8 cellular contexts compared by ENCODE assay signal in the genomic region with DNA sequence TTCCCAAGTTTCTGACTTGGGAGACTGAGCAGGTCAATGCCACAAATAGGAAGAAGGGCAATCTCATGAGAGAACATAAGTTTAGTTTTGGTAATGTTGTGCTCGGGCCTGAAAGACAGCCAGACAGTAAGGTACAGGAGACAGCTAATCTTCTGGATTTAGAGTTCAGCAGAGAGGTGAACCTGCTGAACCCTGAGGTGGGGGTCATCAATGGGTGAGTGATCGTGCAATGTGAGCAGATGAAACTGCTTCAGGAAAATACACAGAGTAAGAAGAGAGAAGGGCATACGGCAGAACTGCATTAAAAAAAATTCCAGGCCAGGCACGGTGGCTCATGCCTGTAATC. TPM values are rescaled to one million over a fixed set of nuclear protein-coding genes. Genes with fewer than 3 reads are reported as not detected.
DNase-seq lines count a peak whose midpoint lies in the region; ATAC-seq and TF ChIP-seq lines count a peak whose summit lies in the region.

No MANE protein-coding gene starts in this region.

- no peak for TF ChIP-seq RAD21 in SK-N-SH (IDR thresholded peaks at IDR 0.05; ENCODE audit: low read length)

- H3K4me1 ChIP-seq in heart right ventricle = peaks cover 2 to 47% (median 20%) of the 10 kb centered on the region in 9 donors
- peaks cover 6 to 18% of the 10 kb centered on the region in 2 experiments; a peak in 3 of 4 replicates for H3K4me1 ChIP-seq in SK-N-SH (ENCODE audit: control insufficient read depth in 1 of 2, insufficient read depth in 2 of 2, low read depth in 1 of 2, low read length in 1 of 2)
- H3K4me1 ChIP-seq in vagina = peaks cover 15% of the 10 kb centered on the region

- H3K79me2 ChIP-seq in SK-N-SH (ENCODE audit: insufficient read depth) = peaks cover 48% of the 10 kb centered on the region; the same call in 1 of the 2 replicates

- peaks cover 0 to 48% (median 0%) of the 10 kb centered on the region in 9 donors for H3K36me3 ChIP-seq in heart right ventricle
- peaks cover 0 to 4% of the 10 kb centered on the region in 2 experiments for H3K36me3 ChIP-seq in SK-N-SH (replicated peaks in 1 of 2; ENCODE audit: control insufficient read depth in 1 of 2, insufficient read depth in 2 of 2, low read length in 1 of 2)
- peaks cover 0 to 4% of the 10 kb centered on the region in 2 donors for H3K36me3 ChIP-seq in vagina
- H3K36me3 ChIP-seq in H7 (replicated peaks; ENCODE audit: control insufficient read depth, insufficient read depth, low read length) = no peaks in the 10 kb centered on the region

- no peak for TF ChIP-seq POLR2A in vagina (IDR thresholded peaks at IDR 0.05)

- H3K27ac ChIP-seq in heart right ventricle = peak overlapping the region; percentile 69 to 97 (median 91)
- H3K27ac ChIP-seq in SK-N-SH (ENCODE audit: low read depth in 2 of 2, low read length in 1 of 2) = peak overlapping the region; percentile 36 to 98
- H3K27ac ChIP-seq in layer of hippocampus (ENCODE audit: low read depth, low read length) = peak overlapping the region; percentile 71
- peak overlapping the region; percentile 92 for H3K27ac ChIP-seq in vagina

- DNase-seq in heart right ventricle = peak in 1 of 2 donors; percentile 52
- DNase-seq in left cardiac atrium = no peak
- DNase-seq in SK-N-SH = no peak
- no peak for DNase-seq in vagina (ENCODE audit: extremely low spot score in 2 of 2)
- DNase-seq in H7 = no peak
- DNase-seq in activated CD8-positive, alpha-beta memory T cell treated with anti-CD3 and anti-CD28 coated beads, Interleukin-2, amount 50 U/mL, for 4 hours = no peak

- POLR2A ChIA-PET in SK-N-SH (lab: Yijun Ruan, JAX) = no interaction called here

- H3K4me2 ChIP-seq in SK-N-SH = peak overlapping the region; percentile 69

- H3K4me3 ChIP-seq in heart right ventricle (peak overlapping the region in 1 of 10 donors; percentile 49), SK-N-SH (ENCODE audit: low read depth in 2 of 2, low read length in 1 of 2) (no peak overlapping the region), vagina (no peak overlapping the region), H7 (ENCODE audit: insufficient read depth, low read depth, low read length) (no peak overlapping the region)

- H4K20me1 ChIP-seq in SK-N-SH (ENCODE audit: insufficient read depth) = no peaks in the 10 kb centered on the region

- CTCF ChIA-PET in SK-N-SH (lab: Yijun Ruan, JAX) = interaction anchor here (0.6 to 2.0 kb wide), 2 partner anchors 115 to 229 kb away, joined by 3 to 7 read pairs; no protein-coding TSS in a partner anchor

- H2AFZ ChIP-seq in SK-N-SH (ENCODE audit: low read depth) = no peak overlapping the region

- WGBS in heart right ventricle, 2 donors = 47 to 60% methylated on average over 4 of the region's 4 CpGs
- 76% methylated on average over 4 of the region's 4 CpGs for WGBS in SK-N-SH (ENCODE audit: low lambda C conversion rate)

- H3K9me2 ChIP-seq in SK-N-SH = no peaks in the 10 kb centered on the region

- no peaks in the 10 kb centered on the region for H3K9me3 ChIP-seq in heart right ventricle
- H3K9me3 ChIP-seq in SK-N-SH = no peaks in the 10 kb centered on the region
- no peaks in the 10 kb centered on the region for H3K9me3 ChIP-seq in vagina

- no peak for ATAC-seq in heart right ventricle
- ATAC-seq in left cardiac atrium = no peak
- ATAC-seq in HG03039 (IDR thresholded peaks at IDR 0.05; ENCODE audit: unreplicated experiment) = no peak

- TF ChIP-seq EP300 in SK-N-SH (IDR thresholded peaks at IDR 0.05; ENCODE audit: borderline replicate concordance in 1 of 2, low read depth in 1 of 2, low read length in 1 of 2) = no peak

- TF ChIP-seq CTCF in heart right ventricle (IDR thresholded peaks at IDR 0.05) (no peak), SK-N-SH (IDR thresholded peaks at IDR 0.05) (no peak), vagina (IDR thresholded peaks at IDR 0.05) (no peak)

- intact Hi-C loops in heart right ventricle (cut with DNase I) (loop anchor here in 2 of 10 donors (5.0 kb wide), 2 partner anchors 34 to 39 kb away; partner anchors contain the start of gene FYTTD1 (in 1 of the 2)), left cardiac atrium (cut with DNase I) (loop anchor here in 1 of 2 donors (2.0 kb wide), 1 partner anchor 35 kb away; the partner anchor contains the start of gene FYTTD1), vagina (cut with DNase I) (no loop called here)

- H3K27me3 ChIP-seq in heart right ventricle = no peaks in the 10 kb centered on the region
- no peaks in the 10 kb centered on the region for H3K27me3 ChIP-seq in SK-N-SH (ENCODE audit: insufficient read depth)
- H3K27me3 ChIP-seq in layer of hippocampus (ENCODE audit: control insufficient read depth, insufficient read depth, low read length) = no peaks in the 10 kb centered on the region
- no peaks in the 10 kb centered on the region for H3K27me3 ChIP-seq in vagina
- no peaks in the 10 kb centered on the region for H3K27me3 ChIP-seq in H7 (ENCODE audit: control insufficient read depth, insufficient read depth, low read length)

- H3F3A ChIP-seq in SK-N-SH (replicated peaks; ENCODE audit: insufficient read depth) = peaks cover 28% of the 10 kb centered on the region

- H3K9ac ChIP-seq in SK-N-SH = peak overlapping the region; percentile 80; the same call in 1 of the 2 replicates

TF ChIP-seq in SK-N-SH, 30 proteins besides CTCF, POLR2A, EP300 and RAD21:
- TF ChIP-seq USF1 (IDR thresholded peaks at IDR 0.05; ENCODE audit: borderline replicate concordance, low read depth) (no peak), MEF2A (IDR thresholded peaks at IDR 0.05; ENCODE audit: borderline replicate concordance, low read depth) (no peak)

RNA-seq across cellular contexts. Expression of gene RUBCN, which starts 23.3 kb away (rescaled TPM):
- total RNA-seq in heart right ventricle (10 to 100 TPM; 23.6 to 51.4 (median 35.7) TPM), left cardiac atrium (10 to 100 TPM; 14.0 to 22.7 TPM), vagina (48.6 TPM)
- polyA plus RNA-seq in heart right ventricle (10 to 100 TPM in 1 of 2 donors, 1 to 10 TPM in 1; 9.7 to 16.5 TPM), SK-N-SH (2012; rRNA removed) (14.1 and 14.9 TPM in 2 replicates)
- 8.0 and 10.3 TPM in 2 replicates for polyA plus RNA-seq in SK-N-SH (2012; cell fraction: cytosol; rRNA removed)
- 24.1 and 28.9 TPM in 2 replicates for polyA plus RNA-seq in SK-N-SH (2012; cell fraction: nucleus; rRNA removed)
- 9.6 and 15.5 TPM in 2 replicates for total RNA-seq in H7 (2014; rRNA removed; shearing (Covaris generic))

RNA-seq across cellular contexts. Expression of gene FYTTD1, which starts 36.2 kb away (rescaled TPM):
- total RNA-seq in heart right ventricle (100 to 1,000 TPM in 1 of 10 donors, 10 to 100 TPM in 9; 63.5 to 111 (median 82.4) TPM), left cardiac atrium (10 to 100 TPM; 51.5 to 74.9 TPM), vagina (44.0 TPM)
- polyA plus RNA-seq in heart right ventricle (10 to 100 TPM; 16.5 to 17.9 TPM), SK-N-SH (2012; rRNA removed) (14.7 and 16.1 TPM in 2 replicates)
- polyA plus RNA-seq in SK-N-SH (2012; cell fraction: cytosol; rRNA removed) = 18.5 and 18.8 TPM in 2 replicates
- 8.7 and 13.1 TPM in 2 replicates for polyA plus RNA-seq in SK-N-SH (2012; cell fraction: nucleus; rRNA removed)
- 13.5 and 17.7 TPM in 2 replicates for total RNA-seq in H7 (2014; rRNA removed; shearing (Covaris generic))
